Comparison of ENCODE assay signal across 22 cellular contexts in genomic region chr10:97063983-97064837, GRCh38.
"Had no signal": no experiment of that assay in that cellular context is flagged by ENCODE, and none has a peak within 500 bp of the region (broad histone marks: within the 10 kb centered on the region; RNA-seq: fewer than 3 reads in every experiment).

No MANE protein-coding gene starts in this region.

- H3K9me3 ChIP-seq: ascending aorta, body of pancreas, Peyer's patch had no signal

- DNase-seq: activated CD4-positive, alpha-beta T cell treated with anti-CD3 and anti-CD28 coated beads for 4 hours; activated CD8-positive, alpha-beta memory T cell treated with anti-CD3 and anti-CD28 coated beads, Interleukin-2, amount 50 U/mL, for 4 hours; activated CD8-positive, alpha-beta T cell treated with anti-CD3 and anti-CD28 coated beads for 36 hours; activated naive CD4-positive, alpha-beta T cell; activated T-cell treated with anti-CD3 and anti-CD28 coated beads, Interleukin-2, amount 50 U/mL, for 72 hours; central memory CD4-positive, alpha-beta T cell; Karpas-422; NCI-H1105 treated with DMSO at 0.1 percent for 48 hours; NCI-H1436 treated with DMSO at 0.1 percent for 48 hours; NCI-H187 treated with DMSO at 0.1 percent for 48 hours; NCI-H2081 treated with DMSO at 0.1 percent for 48 hours; NCI-H526; NCI-H82; OCI-M1; Peyer's patch; SHP77; SW 1271 had no signal

- H3K27me3 ChIP-seq: ascending aorta, body of pancreas, Peyer's patch had no signal

- H3K27ac ChIP-seq: ascending aorta, Peyer's patch, RWPE1, SJSA1 had no signal

- H3K4me1 ChIP-seq: ascending aorta, Peyer's patch, SJSA1 had no signal

- H3K36me3 ChIP-seq: ascending aorta, Peyer's patch, SJSA1 had no signal

- H3K4me3 ChIP-seq: ascending aorta, body of pancreas, K562, Peyer's patch, SJSA1 had no signal
